Comparison of ENCODE assay signal across 8 cellular contexts in genomic region chr1:9428601-9429368, GRCh38.
DNase-seq lines count a peak whose midpoint lies in the region; ATAC-seq and TF ChIP-seq lines count a peak whose summit lies in the region.

No MANE protein-coding gene starts in this region.

- H3K9me3 ChIP-seq in T-helper 17 cell (ENCODE audit: control insufficient read depth, low read length, poor library complexity, severe bottlenecking) = no peaks in the 10 kb centered on the region

- H3K27me3 Mint-ChIP-seq in T-helper 17 cell = no peaks in the 10 kb centered on the region
- no peaks in the 10 kb centered on the region for H3K27me3 Mint-ChIP-seq in progenitor cell of endocrine pancreas

- H3K4me3 Mint-ChIP-seq in T-helper 17 cell = peak overlapping the region; percentile 94
- peak overlapping the region; percentile 80 for H3K4me3 Mint-ChIP-seq in progenitor cell of endocrine pancreas (ENCODE audit: low read depth)

- no peaks in the 10 kb centered on the region for H3K36me3 Mint-ChIP-seq in T-helper 17 cell (ENCODE audit: low read depth)
- H3K36me3 Mint-ChIP-seq in progenitor cell of endocrine pancreas (ENCODE audit: insufficient read depth) = no peaks in the 10 kb centered on the region

- TF ChIP-seq CTCF in progenitor cell of endocrine pancreas (IDR thresholded peaks at IDR 0.05; ENCODE audit: unreplicated experiment) = peak; percentile 20

- H3K4me1 Mint-ChIP-seq in T-helper 17 cell (peaks cover 43% of the 10 kb centered on the region), progenitor cell of endocrine pancreas (ENCODE audit: low read depth) (peaks cover 10% of the 10 kb centered on the region)

- H3K27ac Mint-ChIP-seq in T-helper 17 cell (peak overlapping the region; percentile 98), progenitor cell of endocrine pancreas (peak overlapping the region; percentile 94)

- ATAC-seq in GM18498 (IDR thresholded peaks at IDR 0.05; ENCODE audit: unreplicated experiment) (peak; percentile 82), HG02885 (IDR thresholded peaks at IDR 0.05; ENCODE audit: poor library complexity, unreplicated experiment) (peak; percentile 85), T-helper 17 cell (peak; percentile 84), left ventricle myocardium superior (peak; percentile 97)

- peak; percentile 96 for DNase-seq in NCI-H1694 treated with DMSO at 0.1 percent for 48 hours (lab: John Stamatoyannopoulos, UW)
- DNase-seq in T-helper 17 cell = peak; percentile 97 to 99 (median 99)
- peak; percentile 80 to 100 (median 98) for DNase-seq in anterior cingulate cortex (lab: John Stamatoyannopoulos, UW)
- DNase-seq in left ventricle myocardium superior = peak; percentile 99
- peak; percentile 99 for DNase-seq in progenitor cell of endocrine pancreas (ENCODE audit: low spot score, unreplicated experiment)
- peak; percentile 99 for DNase-seq in ureter (ENCODE audit: low spot score)

- no peaks in the 10 kb centered on the region for H3K9me3 Mint-ChIP-seq in progenitor cell of endocrine pancreas (ENCODE audit: low read depth)

- intact Hi-C loops in left ventricle myocardium superior (cut with micrococcal nuclease) = no loop called here

Comparison
In these comparisons a context has a peak if more than half of its experiments do, and no peak if none do; other contexts are left out.
1. Peak in every context shown above with its lines: DNase-seq and ATAC-seq.